19 cellular contexts compared by ENCODE assay signal in the genomic region with DNA sequence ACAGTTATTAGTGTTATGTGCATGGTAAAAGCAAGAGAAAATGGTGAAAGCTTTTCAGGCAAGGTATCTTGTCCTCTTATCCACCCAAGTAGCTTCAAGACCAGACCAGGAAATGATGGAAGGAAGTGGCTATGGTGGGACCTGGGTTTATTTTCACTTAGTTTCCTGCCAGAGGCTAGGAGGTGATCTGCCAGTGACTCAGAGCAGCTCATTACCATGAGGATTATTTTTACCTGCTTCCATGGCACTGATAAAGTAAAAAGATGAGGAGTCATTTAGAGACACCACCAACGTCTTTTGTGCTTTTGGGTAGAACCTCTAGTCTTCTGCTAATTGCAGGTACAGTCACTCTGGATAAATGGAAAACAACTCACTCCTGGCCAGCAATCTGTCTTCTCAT.
DNase-seq lines count a peak whose midpoint lies in the region; FAIRE-seq and TF ChIP-seq lines count a peak whose summit lies in the region.
"Had no signal": no experiment of that assay in that cellular context is flagged by ENCODE, and none has a peak within 500 bp of the region (broad histone marks: within the 10 kb centered on the region; RNA-seq: fewer than 3 reads in every experiment).

No MANE protein-coding gene starts in this region.

- H4K8ac ChIP-seq in H1 (ENCODE audit: extremely low read depth, insufficient read depth, low read length) (no peak overlapping the region), mesendoderm (ENCODE audit: low read depth, low read length) (no peak overlapping the region), H9 (replicated peaks; ENCODE audit: insufficient read length, low read depth, low read length) (no peak overlapping the region)

- TF ChIP-seq POLR2A in H1 (IDR thresholded peaks at IDR 0.05; ENCODE audit: control extremely low read depth in 1 of 2, low read depth in 2 of 2, low read length in 2 of 2) = no peak

- peak overlapping the region; percentile 45 for H3K4me2 ChIP-seq in BLaER1
- H3K4me2 ChIP-seq in H1 (ENCODE audit: insufficient read depth in 1 of 2, low read depth in 2 of 2, low read length in 2 of 2) = no peak overlapping the region
- H3K4me2 ChIP-seq in mesendoderm (ENCODE audit: low read length) = no peak overlapping the region
- no peak overlapping the region for H3K4me2 ChIP-seq in H9 (ENCODE audit: insufficient read depth, insufficient read length, low read length)
- H3K4me2 ChIP-seq: A549 had no signal

- 0 out of 5 replicates have a peak, but pooled peaks cover 0 to 3% of the 10 kb centered on the region in 2 experiments for H3K9me3 Mint-ChIP-seq in H9
- H3K9me3 Mint-ChIP-seq: CD8-positive, alpha-beta T cell had no signal

- no peaks in the 10 kb centered on the region for H4K20me1 ChIP-seq in BLaER1
- H4K20me1 ChIP-seq in H1 (replicated peaks in 1 of 2; ENCODE audit: control insufficient read depth in 1 of 2, insufficient read depth in 2 of 2, low read length in 2 of 2) = no peaks in the 10 kb centered on the region
- no peaks in the 10 kb centered on the region for H4K20me1 ChIP-seq in H9 (ENCODE audit: control insufficient read depth, insufficient read depth, insufficient read length)

- H3K14ac ChIP-seq in H1 (ENCODE audit: insufficient read length) (no peak overlapping the region), H9 (ENCODE audit: insufficient read depth, low read length) (no peak overlapping the region)

- no peaks in the 10 kb centered on the region for H3K79me1 ChIP-seq in H1 (ENCODE audit: low read depth, low read length)
- H3K79me1 ChIP-seq in mesendoderm (ENCODE audit: low read length) = no peaks in the 10 kb centered on the region
- H3K79me1 ChIP-seq in H9 (ENCODE audit: insufficient read depth, low read depth, low read length, poor library complexity, severe bottlenecking) = no peaks in the 10 kb centered on the region

- no peak overlapping the region for H3K27ac Mint-ChIP-seq in H9
- H3K27ac Mint-ChIP-seq: CD8-positive, alpha-beta T cell had no signal

- peaks cover 15 to 23% of the 10 kb centered on the region in 2 experiments for H3K4me1 Mint-ChIP-seq in H9

- 92% methylated on average over 1 of the region's 1 CpG; no CpG with 5 or more reads in 1 of the 2 experiments for WGBS in H1 (ENCODE audit: extremely low coverage in 1 of 2, insufficient coverage in 1 of 2, insufficient read length in 1 of 2, insufficient replicate concordance in 2 of 2, low coverage in 1 of 2, low lambda C conversion rate in 2 of 2, missing lambda C conversion rate in 1 of 2), 2 experiments
- no CpG with 5 or more reads among the region's 1 CpG for WGBS in mesendoderm (ENCODE audit: extremely low coverage, insufficient coverage, low lambda C conversion rate)
- WGBS in H9 (ENCODE audit: extremely low coverage, insufficient read length, low lambda C conversion rate) = no CpG with 5 or more reads among the region's 1 CpG

- no peak overlapping the region for H3T11ph ChIP-seq in H9 (ENCODE audit: low read length)

- H3K4me1 ChIP-seq in BLaER1 (peaks cover 7% of the 10 kb centered on the region), H1 (replicated peaks in 1 of 4; ENCODE audit: control insufficient read depth in 3 of 4, insufficient read depth in 4 of 4, low read length in 3 of 4) (peaks cover 0 to 9% (median 4%) of the 10 kb centered on the region in 4 experiments; a peak in 2 of 7 replicates), mesendoderm (ENCODE audit: control insufficient read depth, low read depth, low read length) (no peaks in the 10 kb centered on the region), H9 (ENCODE audit: insufficient read depth, low read length) (no peaks in the 10 kb centered on the region; the same call in 1 of the 2 replicates)
- H3K4me1 ChIP-seq: A549 had no signal

- H3K4me3 ChIP-seq in BLaER1 (no peak overlapping the region), H1 (ENCODE audit: extremely low read depth in 1 of 4, insufficient read depth in 2 of 4, low read depth in 3 of 4, low read length in 4 of 4) (no peak overlapping the region), mesendoderm (ENCODE audit: low read length) (no peak overlapping the region)
- no peak overlapping the region for H3K4me3 ChIP-seq in Jurkat, Clone E6-1 (ENCODE audit: low read length)
- H3K4me3 ChIP-seq: A549 had no signal

- TF ChIP-seq CTCF in H1 (IDR thresholded peaks at IDR 0.05; ENCODE audit: control extremely low read depth in 1 of 3, insufficient read depth in 1 of 3, low read depth in 1 of 3, low read length in 3 of 3) = no peak
- TF ChIP-seq CTCF in H9 (conservative IDR thresholded peaks at IDR 0.05) = no peak

- H3K9me3 ChIP-seq in BLaER1 (no peaks in the 10 kb centered on the region), H1 (ENCODE audit: insufficient read depth in 2 of 2, low read depth in 1 of 2, low read length in 1 of 2) (no peaks in the 10 kb centered on the region), H9 (ENCODE audit: control insufficient read depth, low read depth, low read length) (no peaks in the 10 kb centered on the region)
- H3K9me3 ChIP-seq: A549 had no signal

- no peak overlapping the region for H3K4ac ChIP-seq in H1 (replicated peaks; ENCODE audit: insufficient read length, low read depth, low read length)
- H3K4ac ChIP-seq in mesendoderm (ENCODE audit: low read depth, low read length) = no peak overlapping the region
- H3K4ac ChIP-seq in H9 (ENCODE audit: low read depth, low read length) = no peak overlapping the region

- H3K4me3 Mint-ChIP-seq in H9 = no peak overlapping the region
- H3K4me3 Mint-ChIP-seq: CD8-positive, alpha-beta T cell had no signal

- POLR2A ChIA-PET in H1 (lab: Charles Lee; ENCODE audit: partially characterized antibody) = no interaction called here

- H3K9ac ChIP-seq in BLaER1 (no peak overlapping the region), H1 (replicated peaks in 1 of 4; ENCODE audit: extremely low read depth in 1 of 4, low read depth in 3 of 4, low read length in 3 of 4) (no peak overlapping the region), mesendoderm (ENCODE audit: low read length) (no peak overlapping the region), H9 (ENCODE audit: extremely low read depth, insufficient read length, low read length) (no peak overlapping the region)

- H3K79me2 ChIP-seq in H1 (ENCODE audit: control insufficient read depth in 1 of 2, insufficient read depth in 2 of 2, low read length in 2 of 2) = no peaks in the 10 kb centered on the region
- no peaks in the 10 kb centered on the region for H3K79me2 ChIP-seq in mesendoderm (ENCODE audit: control insufficient read depth, insufficient read depth, low read length)
- H3K79me2 ChIP-seq in H9 (ENCODE audit: insufficient read depth, low read length) = no peaks in the 10 kb centered on the region

- H3K27me3 ChIP-seq in BLaER1 (no peaks in the 10 kb centered on the region), H1 (replicated peaks in 1 of 4; ENCODE audit: control insufficient read depth in 3 of 4, extremely low read depth in 1 of 4, insufficient read depth in 3 of 4, low read length in 3 of 4) (peaks cover 0 to 1% (median 0%) of the 10 kb centered on the region in 4 experiments; a peak in 1 of 7 replicates), mesendoderm (ENCODE audit: insufficient read depth, low read length, poor library complexity) (no peaks in the 10 kb centered on the region), H9 (ENCODE audit: insufficient read depth, low read length) (no peaks in the 10 kb centered on the region)

- no peak for TF ChIP-seq EP300 in H1 (IDR thresholded peaks at IDR 0.05; ENCODE audit: borderline replicate concordance in 1 of 2, low read depth in 2 of 2, low read length in 2 of 2)

- H3K27me3 Mint-ChIP-seq in H9 (ENCODE audit: low read depth) = no peaks in the 10 kb centered on the region; the same call in 1 of the 2 replicates

- peak; percentile 0 for DNase-seq in Jurkat, Clone E6-1 (ENCODE audit: low read depth, low spot score)
- DNase-seq in H1 (ENCODE audit: low read depth in 1 of 2, low spot score in 2 of 2) (no peak), mesendoderm (no peak), H9 (no peak), NCI-H1694 (lab: John Stamatoyannopoulos, UW) (no peak)
- DNase-seq in activated effector memory CD4-positive, alpha-beta T cell treated with anti-CD3 and anti-CD28 coated beads, Interleukin-2, amount 50 U/mL, for 16 hours = no peak
- DNase-seq: AML-193; CD8-positive, alpha-beta T cell; DMS 273 treated with DMSO at 0.1 percent for 48 hours; DMS53; DND-41; HCEC 1CT had no signal

- no peak overlapping the region for H2BK12ac ChIP-seq in H1 (ENCODE audit: low read depth, low read length)
- no peak overlapping the region for H2BK12ac ChIP-seq in H9 (ENCODE audit: insufficient read length, low read depth, low read length)

- no peak overlapping the region for H2BK120ac ChIP-seq in H1 (replicated peaks; ENCODE audit: low read depth, low read length)
- no peak overlapping the region for H2BK120ac ChIP-seq in mesendoderm (ENCODE audit: low read depth, low read length)
- no peak overlapping the region for H2BK120ac ChIP-seq in H9 (ENCODE audit: low read depth, low read length, poor library complexity, severe bottlenecking)

- no peak overlapping the region for H4K5ac ChIP-seq in H1 (ENCODE audit: insufficient read length, low read depth, low read length)
- H4K5ac ChIP-seq in mesendoderm (ENCODE audit: low read length) = no peak overlapping the region
- H4K5ac ChIP-seq in H9 (ENCODE audit: insufficient read length, low read depth, low read length) = no peak overlapping the region

- H3K56ac ChIP-seq in H1 (replicated peaks; ENCODE audit: insufficient read length, low read depth, low read length) (no peak overlapping the region), mesendoderm (ENCODE audit: low read length) (no peak overlapping the region), H9 (ENCODE audit: insufficient read length, low read depth, low read length) (no peak overlapping the region)

- H2BK20ac ChIP-seq in H1 (ENCODE audit: low read length) (no peak overlapping the region), H9 (ENCODE audit: low read depth, low read length, poor library complexity, severe bottlenecking) (no peak overlapping the region)

- H3K23me2 ChIP-seq in H1 (ENCODE audit: low read depth, low read length) (no peaks in the 10 kb centered on the region), H9 (ENCODE audit: insufficient read length, low read depth, low read length, poor library complexity, severe bottlenecking) (no peaks in the 10 kb centered on the region)

- H2AFZ ChIP-seq in H1 (ENCODE audit: low read length) (no peak overlapping the region), H9 (ENCODE audit: low read length) (no peak overlapping the region)

- H3K36me3 Mint-ChIP-seq in H9 (ENCODE audit: insufficient read depth in 1 of 3, low read depth in 3 of 3) = peaks cover 0 to 4% (median 0%) of the 10 kb centered on the region in 3 experiments; a peak in 4 of 7 replicates
- H3K36me3 Mint-ChIP-seq: CD8-positive, alpha-beta T cell had no signal

- H3K18ac ChIP-seq in H1 (ENCODE audit: extremely low read depth, low read length) (no peak overlapping the region), mesendoderm (ENCODE audit: low read length) (peak overlapping the region; percentile 51), H9 (ENCODE audit: insufficient read length, low read depth, low read length) (no peak overlapping the region)

- H4K91ac ChIP-seq in H1 (replicated peaks; ENCODE audit: insufficient read length, low read length) (no peak overlapping the region), H9 (ENCODE audit: insufficient read length, low read depth, low read length) (no peak overlapping the region)

- H3K36me3 ChIP-seq in BLaER1 (no peaks in the 10 kb centered on the region), H1 (ENCODE audit: control insufficient read depth in 2 of 4, insufficient read depth in 4 of 4, low read length in 3 of 4) (no peaks in the 10 kb centered on the region), mesendoderm (ENCODE audit: control insufficient read depth, insufficient read depth, low read length) (no peaks in the 10 kb centered on the region)

- H2BK5ac ChIP-seq in H1 (ENCODE audit: low read depth, low read length) = peak overlapping the region; percentile 26; the same call in 1 of the 2 replicates
- H2BK5ac ChIP-seq in mesendoderm (ENCODE audit: low read length) = no peak overlapping the region
- H2BK5ac ChIP-seq in H9 (ENCODE audit: insufficient read length, low read length) = no peak overlapping the region

- TF ChIP-seq RAD21 in H1 (IDR thresholded peaks at IDR 0.05 in 1 of 2, conservative IDR thresholded peaks at IDR 0.05 in 1 of 2; ENCODE audit: low read depth in 2 of 2, low read length in 2 of 2) = no peak

- H2BK15ac ChIP-seq in H1 (ENCODE audit: low read length) = no peak overlapping the region
- H2BK15ac ChIP-seq in mesendoderm (replicated peaks; ENCODE audit: low read depth) = no peak overlapping the region
- no peak overlapping the region for H2BK15ac ChIP-seq in H9 (ENCODE audit: low read depth, low read length)

- H3K23ac ChIP-seq in H1 (ENCODE audit: insufficient read length) (no peak overlapping the region), mesendoderm (ENCODE audit: low read length) (no peak overlapping the region), H9 (ENCODE audit: insufficient read length, low read depth, low read length) (no peak overlapping the region)

- H2AK5ac ChIP-seq in H1 (ENCODE audit: low read depth, low read length) = no peak overlapping the region
- no peak overlapping the region for H2AK5ac ChIP-seq in mesendoderm (ENCODE audit: low read length)
- H2AK5ac ChIP-seq in H9 (ENCODE audit: insufficient read length, low read length) = no peak overlapping the region

- CTCF ChIA-PET in H1 (lab: Charles Lee; ENCODE audit: partially characterized antibody) = interaction anchor here (1.7 kb wide), 1 partner anchor 9 kb away, joined by 5 read pairs; no protein-coding TSS in a partner anchor

- no peak for FAIRE-seq in H1 (lab: Jason Lieb, UNC)
- FAIRE-seq: A549, G401.6, GM12891, GM19239 had no signal

- H3K27ac ChIP-seq in BLaER1 (no peak overlapping the region), H1 (ENCODE audit: low read depth, low read length) (no peak overlapping the region), mesendoderm (ENCODE audit: low read depth, low read length) (no peak overlapping the region), H9 (ENCODE audit: insufficient read length, low read depth, low read length) (no peak overlapping the region)
- H3K27ac ChIP-seq: 22Rv1, A549, HL-60 had no signal
